Comparison of ENCODE assay signal across 1 cellular context in the genomic region with DNA sequence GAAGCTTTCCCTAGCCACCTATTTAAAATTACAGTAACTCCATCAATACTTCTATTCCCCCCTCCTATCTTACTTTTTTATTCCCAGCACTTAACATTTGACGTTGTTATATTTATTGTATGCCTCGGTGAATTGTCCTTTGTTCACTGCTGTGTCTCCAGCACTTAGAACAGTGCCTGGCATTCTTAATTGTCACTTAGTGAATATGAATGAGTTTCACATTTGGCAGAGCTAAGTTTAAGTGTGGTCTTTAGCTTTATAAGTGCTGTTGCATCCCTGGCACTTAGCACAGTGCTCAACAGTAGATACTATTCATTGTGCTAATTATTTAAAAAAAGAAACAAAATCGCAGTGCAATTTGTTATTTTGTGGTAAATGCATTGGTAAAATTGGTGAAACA.
TF ChIP-seq lines count a peak whose summit lies in the region.

No MANE protein-coding gene starts in this region.

TF ChIP-seq in GM23338, 12 proteins besides CTCF, POLR2A, EP300 and RAD21:
- no peak for TF ChIP-seq ZNF462 (CRISPR knock-in tag; IDR thresholded peaks at IDR 0.05)
- no peak for TF ChIP-seq POLR2AphosphoS5 (IDR thresholded peaks at IDR 0.05; ENCODE audit: low read depth)
- TF ChIP-seq ZNF331 (CRISPR knock-in tag; IDR thresholded peaks at IDR 0.05; ENCODE audit: low read depth): no peak
- no peak for TF ChIP-seq CREB1 (CRISPR knock-in tag; IDR thresholded peaks at IDR 0.05; ENCODE audit: low read depth)
